In the genomic region with DNA sequence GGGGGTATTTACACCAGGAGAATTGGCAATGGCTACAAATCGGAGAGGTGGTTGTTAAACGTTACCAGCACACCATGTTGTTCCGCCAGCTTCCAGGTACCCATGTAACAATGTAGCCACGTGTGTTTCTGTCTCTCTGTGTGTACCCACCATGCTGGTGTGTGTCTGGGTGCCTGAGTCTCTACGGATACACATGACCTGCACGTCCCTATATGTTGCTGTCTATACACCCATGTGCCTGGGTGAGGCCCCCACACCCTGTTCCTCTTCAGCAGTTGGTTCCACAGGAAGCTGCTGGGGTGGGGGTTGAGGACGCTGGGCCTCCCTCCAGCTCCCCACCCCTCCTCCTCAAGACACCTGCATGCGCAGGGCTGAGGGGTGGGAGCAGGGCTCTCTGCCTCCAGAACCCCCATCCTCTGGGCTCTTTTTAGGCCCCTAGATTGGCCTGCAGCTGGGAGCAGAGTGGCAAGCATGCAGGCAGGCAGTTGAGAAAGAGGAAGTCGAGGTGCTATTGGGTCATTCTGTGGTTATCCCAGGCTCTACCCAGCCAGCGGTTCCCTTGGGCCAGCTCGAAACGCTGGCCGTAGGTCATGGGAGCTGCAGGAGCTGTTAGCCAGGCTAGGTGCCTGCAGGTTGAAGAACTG, we compare ENCODE assay signal across 8 cellular contexts. TPM values are rescaled to one million over a fixed set of nuclear protein-coding genes. Genes with fewer than 3 reads are reported as not detected.
DNase-seq lines count a peak whose midpoint lies in the region; ATAC-seq and TF ChIP-seq lines count a peak whose summit lies in the region.

Gene ARHGEF18, plus strand, starts transcription at position 351 of the 644 bp plus-strand sequence. CDS start 13,954 bp downstream, outside the sequence.

- H3K27ac Mint-ChIP-seq in CD8-positive, alpha-beta T cell, result peak within 1 kb of the TSS; percentile 96
- peak within 1 kb of the TSS; percentile 82 for H3K27ac Mint-ChIP-seq in activated T-cell treated with anti-CD3 and anti-CD28 coated beads, Interleukin-2, amount 50 U/mL, for 72 hours

- H3K36me3 Mint-ChIP-seq in CD8-positive, alpha-beta T cell, result peaks cover 36% of the 10 kb centered on the region
- peaks cover 12 to 16% of the 10 kb centered on the region in 2 donors for H3K36me3 Mint-ChIP-seq in activated T-cell treated with anti-CD3 and anti-CD28 coated beads, Interleukin-2, amount 50 U/mL, for 72 hours (ENCODE audit: insufficient read depth in 2 of 2)

- intact Hi-C loops in CD8-positive, alpha-beta T cell (cut with DNase I, micrococcal nuclease), result loop anchor here in 1 of 2 experiments (5.0 kb wide), 1 partner anchor 334 kb away; the partner anchor contains the start of gene TRAPPC5
- intact Hi-C loops in heart right ventricle (cut with DNase I), result loop anchor here in 3 of 10 donors (5.0 to 10.0 kb wide), 3 partner anchors 196 to 484 kb away; no protein-coding TSS in a partner anchor

- H3K4me1 ChIP-seq in CD8-positive, alpha-beta T cell (ENCODE audit: insufficient read depth, low read length), result peaks cover 62% of the 10 kb centered on the region
- H3K4me1 ChIP-seq in heart right ventricle, result peaks cover 0 to 50% (median 0%) of the 10 kb centered on the region in 9 donors

- CTCF ChIA-PET in CD8-positive, alpha-beta T cell (lab: Charles Lee), result interaction anchor here (1.0 to 9.7 kb wide), 7 partner anchors 8 to 247 kb away, joined by 3 to 74 read pairs (median 7); no protein-coding TSS in a partner anchor

- POLR2A ChIA-PET in CD8-positive, alpha-beta T cell (lab: Charles Lee), result interaction anchor here (0.6 to 2.4 kb wide), 22 partner anchors 8 to 458 kb away, joined by 3 to 10 read pairs (median 4); partner anchors contain the start of genes PET100, PNPLA6, XAB2 and ZNF557

- peak within 1 kb of the TSS; percentile 83 for H3K27ac ChIP-seq in CD8-positive, alpha-beta T cell (ENCODE audit: low read depth, low read length)
- H3K27ac ChIP-seq in heart right ventricle, result peak within 1 kb of the TSS in 1 of 10 donors; percentile 86

- H3K4me3 Mint-ChIP-seq in CD8-positive, alpha-beta T cell, result peak within 1 kb of the TSS; percentile 90
- peak within 1 kb of the TSS; percentile 78 to 96 for H3K4me3 Mint-ChIP-seq in activated T-cell treated with anti-CD3 and anti-CD28 coated beads, Interleukin-2, amount 50 U/mL, for 72 hours

- H3K9me3 ChIP-seq in CD8-positive, alpha-beta T cell (ENCODE audit: low read length), result no peaks in the 10 kb centered on the region
- peaks cover 0 to 16% (median 7%) of the 10 kb centered on the region in 11 donors for H3K9me3 ChIP-seq in heart right ventricle

- H3K27me3 ChIP-seq in CD8-positive, alpha-beta T cell (ENCODE audit: insufficient read depth, low read length), result no peaks in the 10 kb centered on the region
- peaks cover 0 to 17% (median 0%) of the 10 kb centered on the region in 7 donors for H3K27me3 ChIP-seq in heart right ventricle

- peaks cover 70% of the 10 kb centered on the region for H3K4me1 Mint-ChIP-seq in CD8-positive, alpha-beta T cell (ENCODE audit: low read depth)
- H3K4me1 Mint-ChIP-seq in activated T-cell treated with anti-CD3 and anti-CD28 coated beads, Interleukin-2, amount 50 U/mL, for 72 hours (ENCODE audit: low read depth), result peaks cover 58% of the 10 kb centered on the region

- ATAC-seq in CD8-positive, alpha-beta T cell, result peak; percentile 68
- ATAC-seq in activated T-cell treated with anti-CD3 and anti-CD28 coated beads, Interleukin-2, amount 50 U/mL, for 72 hours (replicated peaks in 1 of 2), result peak; percentile 63 to 69
- ATAC-seq in heart right ventricle, result peak in 7 of 8 donors; percentile 39 to 63 (median 56)
- no peak for ATAC-seq in HG02759 (IDR thresholded peaks at IDR 0.05; ENCODE audit: unreplicated experiment)
- ATAC-seq in GM18909 (IDR thresholded peaks at IDR 0.05; ENCODE audit: poor library complexity, unreplicated experiment), result no peak
- ATAC-seq in GM19467 (IDR thresholded peaks at IDR 0.05; ENCODE audit: unreplicated experiment), result no peak

- H3K36me3 ChIP-seq in CD8-positive, alpha-beta T cell (ENCODE audit: insufficient read depth, low read length), result no peaks in the 10 kb centered on the region
- no peaks in the 10 kb centered on the region for H3K36me3 ChIP-seq in heart right ventricle

- H3K4me3 ChIP-seq in CD8-positive, alpha-beta T cell (ENCODE audit: low read depth, low read length), result peak within 1 kb of the TSS; percentile 96
- H3K4me3 ChIP-seq in heart right ventricle, result peak within 1 kb of the TSS in 2 of 10 donors; percentile 3 to 56

- no peak for TF ChIP-seq CTCF in CD8-positive, alpha-beta T cell (IDR thresholded peaks at IDR 0.05)
- no peak for TF ChIP-seq CTCF in heart right ventricle (IDR thresholded peaks at IDR 0.05)

- H3K27me3 Mint-ChIP-seq in CD8-positive, alpha-beta T cell (ENCODE audit: low read depth), result no peaks in the 10 kb centered on the region
- H3K27me3 Mint-ChIP-seq in activated T-cell treated with anti-CD3 and anti-CD28 coated beads, Interleukin-2, amount 50 U/mL, for 72 hours (ENCODE audit: low read depth), result no peaks in the 10 kb centered on the region

- peaks cover 5% of the 10 kb centered on the region for H3K9me3 Mint-ChIP-seq in CD8-positive, alpha-beta T cell
- peaks cover 4 to 11% of the 10 kb centered on the region in 2 donors for H3K9me3 Mint-ChIP-seq in activated T-cell treated with anti-CD3 and anti-CD28 coated beads, Interleukin-2, amount 50 U/mL, for 72 hours

- WGBS in heart right ventricle, 2 donors, result 71 to 77% methylated on average over 13 of the region's 13 CpGs

- peak; percentile 14 to 85 (median 68) for DNase-seq in CD8-positive, alpha-beta T cell
- DNase-seq in NOMO-1 treated with DMSO at 0.1 percent for 48 hours (lab: John Stamatoyannopoulos, UW; ENCODE audit: unreplicated experiment) (peak; percentile 95), heart right ventricle (no peak)
- DNase-seq in activated T-cell treated with anti-CD3 and anti-CD28 coated beads, Interleukin-2, amount 50 U/mL, for 72 hours, result peak; percentile 35 to 50
- peak; percentile 32 to 43 (median 39) for DNase-seq in stimulated activated CD4-positive, alpha-beta T cell treated with anti-CD3 and anti-CD28 coated beads, TNF-alpha, amount 100 ng/mL, for 1 hour (ENCODE audit: low read depth in 3 of 3, low spot score in 1 of 3)

RNA-seq across cellular contexts. Expression of gene ARHGEF18, which starts in this region (rescaled TPM):
- 10 to 100 TPM; 78.8 to 81.0 TPM for total RNA-seq in CD8-positive, alpha-beta T cell
- total RNA-seq in activated T-cell treated with anti-CD3 and anti-CD28 coated beads, Interleukin-2, amount 50 U/mL, for 72 hours, result 10 to 100 TPM; 32.8 to 42.7 TPM
- 10 to 100 TPM in 2 of 10 donors, 1 to 10 TPM in 8; 4.8 to 13.3 (median 8.7) TPM for total RNA-seq in heart right ventricle
- 1 to 10 TPM; 5.7 to 6.1 TPM for polyA plus RNA-seq in heart right ventricle

Comparison
In these comparisons a context has a peak if more than half of its experiments do, and no peak if none do; other contexts are left out.
1. ATAC-seq: peak in CD8-positive, alpha-beta T cell (single experiment), activated T-cell treated with anti-CD3 and anti-CD28 coated beads, Interleukin-2, amount 50 U/mL, for 72 hours (2 of 2) and heart right ventricle (7 of 8); none in HG02759 (single experiment), GM18909 (single experiment) and GM19467 (single experiment).
2. DNase-seq: peak in CD8-positive, alpha-beta T cell (7 of 7), NOMO-1 treated with DMSO at 0.1 percent for 48 hours (single experiment), activated T-cell treated with anti-CD3 and anti-CD28 coated beads, Interleukin-2, amount 50 U/mL, for 72 hours (2 of 2) and stimulated activated CD4-positive, alpha-beta T cell treated with anti-CD3 and anti-CD28 coated beads, TNF-alpha, amount 100 ng/mL, for 1 hour (3 of 3); none in heart right ventricle (0 of 2).